In the genomic region with DNA sequence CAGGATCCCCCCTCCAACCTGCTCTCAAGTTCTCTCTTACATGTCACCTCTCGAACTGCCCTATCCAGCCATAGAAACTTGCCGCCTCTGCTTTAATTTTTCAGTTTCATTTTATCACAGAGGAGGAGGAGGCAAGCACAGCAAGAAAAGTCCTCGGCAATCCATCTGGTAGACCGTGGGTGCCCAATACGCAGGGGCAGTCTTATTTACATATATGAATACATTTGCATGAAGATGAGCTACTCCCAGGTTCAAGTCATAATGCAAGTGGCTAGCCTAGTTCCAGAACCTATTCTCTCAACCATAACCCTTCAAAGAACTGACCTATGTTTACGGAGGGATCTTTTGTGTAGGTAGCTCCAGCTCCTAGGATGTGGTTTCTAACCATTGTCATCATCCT, we compare ENCODE assay signal across 2 cellular contexts.
TF ChIP-seq lines count a peak whose summit lies in the region.

No MANE protein-coding gene starts in this region.

TF ChIP-seq in SK-N-SH, 30 proteins besides CTCF, POLR2A, EP300 and RAD21 (continued from another document):
- TF ChIP-seq, protein P1, sequence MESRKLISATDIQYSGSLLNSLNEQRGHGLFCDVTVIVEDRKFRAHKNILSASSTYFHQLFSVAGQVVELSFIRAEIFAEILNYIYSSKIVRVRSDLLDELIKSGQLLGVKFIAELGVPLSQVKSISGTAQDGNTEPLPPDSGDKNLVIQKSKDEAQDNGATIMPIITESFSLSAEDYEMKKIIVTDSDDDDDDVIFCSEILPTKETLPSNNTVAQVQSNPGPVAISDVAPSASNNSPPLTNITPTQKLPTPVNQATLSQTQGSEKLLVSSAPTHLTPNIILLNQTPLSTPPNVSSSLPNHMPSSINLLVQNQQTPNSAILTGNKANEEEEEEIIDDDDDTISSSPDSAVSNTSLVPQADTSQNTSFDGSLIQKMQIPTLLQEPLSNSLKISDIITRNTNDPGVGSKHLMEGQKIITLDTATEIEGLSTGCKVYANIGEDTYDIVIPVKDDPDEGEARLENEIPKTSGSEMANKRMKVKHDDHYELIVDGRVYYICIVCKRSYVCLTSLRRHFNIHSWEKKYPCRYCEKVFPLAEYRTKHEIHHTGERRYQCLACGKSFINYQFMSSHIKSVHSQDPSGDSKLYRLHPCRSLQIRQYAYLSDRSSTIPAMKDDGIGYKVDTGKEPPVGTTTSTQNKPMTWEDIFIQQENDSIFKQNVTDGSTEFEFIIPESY (IDR thresholded peaks at IDR 0.05; ENCODE audit: borderline replicate concordance, low read depth) = no peak
- TF ChIP-seq GABPA (IDR thresholded peaks at IDR 0.05; ENCODE audit: low read depth) = no peak
- no peak for TF ChIP-seq SIN3A (IDR thresholded peaks at IDR 0.05; ENCODE audit: borderline replicate concordance, low read depth, low read length)
- no peak for TF ChIP-seq MEF2A (IDR thresholded peaks at IDR 0.05; ENCODE audit: borderline replicate concordance, low read depth)
- TF ChIP-seq NRF1 (IDR thresholded peaks at IDR 0.05; ENCODE audit: low read depth, low read length) = no peak
- TF ChIP-seq POLR2AphosphoS5 (IDR thresholded peaks at IDR 0.05; ENCODE audit: low read depth, low read length) = no peak
- TF ChIP-seq RFX5 (IDR thresholded peaks at IDR 0.05; ENCODE audit: low read length) = no peak
- TF ChIP-seq CHD2 (IDR thresholded peaks at IDR 0.05; ENCODE audit: low read length, partially characterized antibody) = no peak
- TF ChIP-seq MXI1 (IDR thresholded peaks at IDR 0.05; ENCODE audit: low read depth, low read length) = no peak
- TF ChIP-seq TCF12 (IDR thresholded peaks at IDR 0.05) = no peak
- TF ChIP-seq, protein P2, sequence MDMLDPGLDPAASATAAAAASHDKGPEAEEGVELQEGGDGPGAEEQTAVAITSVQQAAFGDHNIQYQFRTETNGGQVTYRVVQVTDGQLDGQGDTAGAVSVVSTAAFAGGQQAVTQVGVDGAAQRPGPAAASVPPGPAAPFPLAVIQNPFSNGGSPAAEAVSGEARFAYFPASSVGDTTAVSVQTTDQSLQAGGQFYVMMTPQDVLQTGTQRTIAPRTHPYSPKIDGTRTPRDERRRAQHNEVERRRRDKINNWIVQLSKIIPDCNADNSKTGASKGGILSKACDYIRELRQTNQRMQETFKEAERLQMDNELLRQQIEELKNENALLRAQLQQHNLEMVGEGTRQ (IDR thresholded peaks at IDR 0.05; ENCODE audit: borderline replicate concordance, low read depth, low read length) = no peak
TF ChIP-seq in SK-N-SH: peak in this region for 0.

TF ChIP-seq in SK-N-SH treated with all-trans-retinoic acid at 6 μM for 48 hours, 23 proteins besides CTCF, POLR2A, EP300 and RAD21 (continued from another document):
- TF ChIP-seq, protein P3, sequence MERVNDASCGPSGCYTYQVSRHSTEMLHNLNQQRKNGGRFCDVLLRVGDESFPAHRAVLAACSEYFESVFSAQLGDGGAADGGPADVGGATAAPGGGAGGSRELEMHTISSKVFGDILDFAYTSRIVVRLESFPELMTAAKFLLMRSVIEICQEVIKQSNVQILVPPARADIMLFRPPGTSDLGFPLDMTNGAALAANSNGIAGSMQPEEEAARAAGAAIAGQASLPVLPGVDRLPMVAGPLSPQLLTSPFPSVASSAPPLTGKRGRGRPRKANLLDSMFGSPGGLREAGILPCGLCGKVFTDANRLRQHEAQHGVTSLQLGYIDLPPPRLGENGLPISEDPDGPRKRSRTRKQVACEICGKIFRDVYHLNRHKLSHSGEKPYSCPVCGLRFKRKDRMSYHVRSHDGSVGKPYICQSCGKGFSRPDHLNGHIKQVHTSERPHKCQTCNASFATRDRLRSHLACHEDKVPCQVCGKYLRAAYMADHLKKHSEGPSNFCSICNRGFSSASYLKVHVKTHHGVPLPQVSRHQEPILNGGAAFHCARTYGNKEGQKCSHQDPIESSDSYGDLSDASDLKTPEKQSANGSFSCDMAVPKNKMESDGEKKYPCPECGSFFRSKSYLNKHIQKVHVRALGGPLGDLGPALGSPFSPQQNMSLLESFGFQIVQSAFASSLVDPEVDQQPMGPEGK (CRISPR knock-in tag; IDR thresholded peaks at IDR 0.05; ENCODE audit: borderline replicate concordance) = no peak
- no peak for TF ChIP-seq CSDC2 (CRISPR knock-in tag; IDR thresholded peaks at IDR 0.05)
- no peak for TF ChIP-seq ZNF8 (CRISPR knock-in tag; IDR thresholded peaks at IDR 0.05)
- TF ChIP-seq ZC3H10 (CRISPR knock-in tag; IDR thresholded peaks at IDR 0.05) = no peak
- no peak for TF ChIP-seq TOX (CRISPR knock-in tag; IDR thresholded peaks at IDR 0.05; ENCODE audit: borderline replicate concordance)
- TF ChIP-seq, protein P4, sequence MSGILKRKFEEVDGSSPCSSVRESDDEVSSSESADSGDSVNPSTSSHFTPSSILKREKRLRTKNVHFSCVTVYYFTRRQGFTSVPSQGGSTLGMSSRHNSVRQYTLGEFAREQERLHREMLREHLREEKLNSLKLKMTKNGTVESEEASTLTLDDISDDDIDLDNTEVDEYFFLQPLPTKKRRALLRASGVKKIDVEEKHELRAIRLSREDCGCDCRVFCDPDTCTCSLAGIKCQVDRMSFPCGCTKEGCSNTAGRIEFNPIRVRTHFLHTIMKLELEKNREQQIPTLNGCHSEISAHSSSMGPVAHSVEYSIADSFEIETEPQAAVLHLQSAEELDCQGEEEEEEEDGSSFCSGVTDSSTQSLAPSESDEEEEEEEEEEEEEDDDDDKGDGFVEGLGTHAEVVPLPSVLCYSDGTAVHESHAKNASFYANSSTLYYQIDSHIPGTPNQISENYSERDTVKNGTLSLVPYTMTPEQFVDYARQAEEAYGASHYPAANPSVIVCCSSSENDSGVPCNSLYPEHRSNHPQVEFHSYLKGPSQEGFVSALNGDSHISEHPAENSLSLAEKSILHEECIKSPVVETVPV (CRISPR knock-in tag; IDR thresholded peaks at IDR 0.05) = no peak
- no peak for TF ChIP-seq SNAI2 (CRISPR knock-in tag; IDR thresholded peaks at IDR 0.05)
- no peak for TF ChIP-seq OSR1 (CRISPR knock-in tag; IDR thresholded peaks at IDR 0.05)
- no peak for TF ChIP-seq ARNTL (CRISPR knock-in tag; IDR thresholded peaks at IDR 0.05; ENCODE audit: borderline replicate concordance, low read depth)
- no peak for TF ChIP-seq ZNF565 (CRISPR knock-in tag; conservative IDR thresholded peaks at IDR 0.05; ENCODE audit: low read depth)
TF ChIP-seq in SK-N-SH treated with all-trans-retinoic acid at 6 μM for 48 hours: peak in this region for 0.
